In the genomic region with DNA sequence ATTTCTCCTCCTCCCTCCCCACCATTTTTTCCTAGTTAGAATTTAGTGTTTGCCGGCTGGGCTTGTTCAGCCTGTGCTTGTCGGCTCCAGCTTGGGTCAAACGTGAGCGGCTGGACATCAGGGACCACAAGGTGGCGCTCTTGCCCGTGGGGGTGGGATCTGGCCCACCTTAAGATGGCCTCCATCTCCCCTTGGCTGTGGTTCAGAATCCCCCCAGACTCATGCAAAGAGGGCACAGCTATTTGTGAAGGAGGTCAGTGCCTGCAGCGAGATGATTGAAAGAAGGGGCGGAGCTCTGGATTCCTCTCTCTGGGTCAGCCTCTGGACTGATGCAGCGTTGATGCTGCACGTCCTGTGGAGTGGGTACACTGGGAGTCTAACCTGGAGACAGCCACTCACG, we compare ENCODE assay signal across 9 cellular contexts.
A peak's percentile ranks its signal among the peaks of the same experiment; 100 is the strongest.
DNase-seq lines count a peak whose midpoint lies in the region; ATAC-seq and TF ChIP-seq lines count a peak whose summit lies in the region.
"Had no signal": no experiment of that assay in that cellular context is flagged by ENCODE, and none has a peak within 500 bp of the region (broad histone marks: within the 10 kb centered on the region; RNA-seq: fewer than 3 reads in every experiment).

No MANE protein-coding gene starts in this region.

- H3K27ac Mint-ChIP-seq in activated naive CD8-positive, alpha-beta T cell treated with anti-CD3 and anti-CD28 coated beads, Interleukin-2, amount 10 ng/mL, durations not matched to agents 7 days and 5 days = no peak overlapping the region
- H3K27ac Mint-ChIP-seq in immature natural killer cell = no peak overlapping the region

- in situ Hi-C loops in transverse colon (cut with MboI; ENCODE audit: low pct_ligation_motif_present in 1 of 4, low pct_unique_long_range_greater_than_20kb in 1 of 4, low sequenced_read_pairs in 3 of 4) = no loop called here

- H3K9me3 Mint-ChIP-seq in activated naive CD8-positive, alpha-beta T cell treated with anti-CD3 and anti-CD28 coated beads, Interleukin-2, amount 10 ng/mL, durations not matched to agents 7 days and 5 days = no peaks in the 10 kb centered on the region
- H3K9me3 Mint-ChIP-seq in immature natural killer cell = no peaks in the 10 kb centered on the region

- H3K4me3 ChIP-seq in transverse colon (no peak overlapping the region), lower leg skin (ENCODE audit: low read depth, poor library complexity, severe bottlenecking) (no peak overlapping the region)

- H3K4me1 Mint-ChIP-seq in activated naive CD8-positive, alpha-beta T cell treated with anti-CD3 and anti-CD28 coated beads, Interleukin-2, amount 10 ng/mL, durations not matched to agents 7 days and 5 days = no peaks in the 10 kb centered on the region
- H3K4me1 Mint-ChIP-seq in immature natural killer cell = peaks cover 0 to 6% of the 10 kb centered on the region in 2 donors

- intact Hi-C loops in transverse colon (cut with DNase I; ENCODE audit: low total_unique reads) (no loop called here), lower leg skin (cut with DNase I; ENCODE audit: low total_unique reads) (no loop called here)

- H3K4me1 ChIP-seq in transverse colon = peaks cover 0 to 9% (median 0%) of the 10 kb centered on the region in 4 donors

- H3K36me3 ChIP-seq in transverse colon = no peaks in the 10 kb centered on the region

- no peaks in the 10 kb centered on the region for H3K36me3 Mint-ChIP-seq in activated naive CD8-positive, alpha-beta T cell treated with anti-CD3 and anti-CD28 coated beads, Interleukin-2, amount 10 ng/mL, durations not matched to agents 7 days and 5 days
- no peaks in the 10 kb centered on the region for H3K36me3 Mint-ChIP-seq in immature natural killer cell

- H3K27me3 ChIP-seq in transverse colon = peaks cover 11% of the 10 kb centered on the region

- H3K27me3 Mint-ChIP-seq in activated naive CD8-positive, alpha-beta T cell treated with anti-CD3 and anti-CD28 coated beads, Interleukin-2, amount 10 ng/mL, durations not matched to agents 7 days and 5 days = peaks cover 6% of the 10 kb centered on the region
- H3K27me3 Mint-ChIP-seq in immature natural killer cell (ENCODE audit: low read depth in 3 of 3) = peaks cover 3 to 13% (median 10%) of the 10 kb centered on the region in 3 donors

- H3K9me3 ChIP-seq in transverse colon = no peaks in the 10 kb centered on the region

- no peak for TF ChIP-seq POLR2A in transverse colon (IDR thresholded peaks at IDR 0.05)
- no peak for TF ChIP-seq POLR2A in lower leg skin (IDR thresholded peaks at IDR 0.05)

- H3K27ac ChIP-seq in transverse colon = no peak overlapping the region

- TF ChIP-seq EP300 in transverse colon (IDR thresholded peaks at IDR 0.05; ENCODE audit: low read depth) = no peak

- POLR2A ChIA-PET in activated naive CD8-positive, alpha-beta T cell treated with anti-CD3 and anti-CD28 coated beads, Interleukin-2, amount 10 ng/mL, durations not matched to agents 7 days and 5 days (lab: Charles Lee) = no interaction called here

- H3K4me3 Mint-ChIP-seq in activated naive CD8-positive, alpha-beta T cell treated with anti-CD3 and anti-CD28 coated beads, Interleukin-2, amount 10 ng/mL, durations not matched to agents 7 days and 5 days = no peak overlapping the region
- no peak overlapping the region for H3K4me3 Mint-ChIP-seq in immature natural killer cell

- DNase-seq in activated T-cell treated with anti-CD3 and anti-CD28 coated beads for 48 hours (ENCODE audit: low read depth) (peak; percentile 18), immature natural killer cell (peak; percentile 4 to 24 (median 11)), transverse colon (no peak), lower leg skin (ENCODE audit: low spot score in 2 of 2) (no peak), NCI-H146 treated with DMSO at 0.1 percent for 48 hours (lab: John Stamatoyannopoulos, UW; ENCODE audit: unreplicated experiment) (no peak)
- DNase-seq in activated T-cell treated with anti-CD3 and anti-CD28 coated beads, Interleukin-2, amount 50 U/mL, for 1 hour = no peak
- peak; percentile 39 for DNase-seq in activated naive CD8-positive, alpha-beta T cell treated with anti-CD3 and anti-CD28 coated beads, Interleukin-2, amount 10 ng/mL, durations not matched to agents 7 days and 5 days
- DNase-seq: GDM1 had no signal

- TF ChIP-seq CTCF in transverse colon (IDR thresholded peaks at IDR 0.05) = peak in 3 of 5 experiments; percentile 11 to 23 (median 19)
- no peak for TF ChIP-seq CTCF in lower leg skin (IDR thresholded peaks at IDR 0.05)

- 44 to 65% methylated on average over 5 to 11 of the region's 11 CpGs for WGBS in transverse colon (ENCODE audit: low coverage in 1 of 2), 2 donors
- 65 to 66% methylated on average over 11 of the region's 11 CpGs for WGBS in lower leg skin, 2 donors

- ATAC-seq in activated naive CD8-positive, alpha-beta T cell treated with anti-CD3 and anti-CD28 coated beads, Interleukin-2, amount 10 ng/mL, durations not matched to agents 7 days and 5 days (ENCODE audit: low read depth) = no peak
- no peak for ATAC-seq in HG03045 (IDR thresholded peaks at IDR 0.05; ENCODE audit: unreplicated experiment)

Comparison
In these comparisons a context has a peak if more than half of its experiments do, and no peak if none do; other contexts are left out.
1. DNase-seq: peak in activated T-cell treated with anti-CD3 and anti-CD28 coated beads for 48 hours (single experiment), activated naive CD8-positive, alpha-beta T cell treated with anti-CD3 and anti-CD28 coated beads, Interleukin-2, amount 10 ng/mL, durations not matched to agents 7 days and 5 days (single experiment) and immature natural killer cell (3 of 3); none in activated T-cell treated with anti-CD3 and anti-CD28 coated beads, Interleukin-2, amount 50 U/mL, for 1 hour (single experiment), transverse colon (single experiment), lower leg skin (0 of 2) and NCI-H146 treated with DMSO at 0.1 percent for 48 hours (single experiment).
2. CTCF ChIP-seq: peak in transverse colon (3 of 5); none in lower leg skin (0 of 3).